In genomic region chr6:56714982-56715456, GRCh38 we compare ENCODE assay signal across 9 cellular contexts.
DNase-seq lines count a peak whose midpoint lies in the region; ATAC-seq, FAIRE-seq and TF ChIP-seq lines count a peak whose summit lies in the region.
"Had no signal": no experiment of that assay in that cellular context is flagged by ENCODE, and none has a peak within 500 bp of the region (broad histone marks: within the 10 kb centered on the region; RNA-seq: fewer than 3 reads in every experiment).

No MANE protein-coding gene starts in this region.

- TF ChIP-seq CTCF in endothelial cell of umbilical vein (IDR thresholded peaks at IDR 0.05; ENCODE audit: extremely low read depth in 1 of 2, insufficient read depth in 1 of 2, low read depth in 1 of 2, low read length in 2 of 2), result no peak
- no peak for TF ChIP-seq CTCF in mucosa of descending colon (IDR thresholded peaks at IDR 0.05)

- no peaks in the 10 kb centered on the region for H3K4me1 Mint-ChIP-seq in activated CD8-positive, alpha-beta memory T cell treated with anti-CD3 and anti-CD28 coated beads, Interleukin-2, amount 10 ng/mL, durations not matched to agents 7 days and 5 days
- H3K4me1 Mint-ChIP-seq: stimulated activated effector memory CD8-positive, alpha-beta T cell treated with anti-CD3 and anti-CD28 coated beads, Interleukin-12 subunit alpha, Interleukin-12 subunit beta, amount 100 ng/mL, for 72 hours had no signal

- H3K4me2 ChIP-seq in endothelial cell of umbilical vein (ENCODE audit: insufficient read depth, low read length), result peak overlapping the region; percentile 74

- POLR2A ChIA-PET in endothelial cell of umbilical vein (lab: Charles Lee), result no interaction called here

- H3K79me2 ChIP-seq in endothelial cell of umbilical vein (ENCODE audit: control insufficient read depth, insufficient read depth, low read length), result peaks cover 38% of the 10 kb centered on the region

- H3K9ac ChIP-seq in endothelial cell of umbilical vein (replicated peaks; ENCODE audit: extremely low read depth, insufficient read depth, low read length), result peak overlapping the region; percentile 24

- intact Hi-C loops in endothelial cell of umbilical vein (cut with micrococcal nuclease), result loop anchor here (2.0 to 5.0 kb wide), 3 partner anchors 16 to 602 kb away; partner anchors contain the start of gene PRIM2
- intact Hi-C loops in mucosa of descending colon (cut with DNase I, micrococcal nuclease), result loop anchor here in 1 of 2 donors (5.0 kb wide), 1 partner anchor 42 kb away; no protein-coding TSS in a partner anchor

- peak; percentile 94 for FAIRE-seq in endothelial cell of umbilical vein (lab: Jason Lieb, UNC)

- H2AFZ ChIP-seq in endothelial cell of umbilical vein (ENCODE audit: low read depth, low read length), result no peak overlapping the region

- peaks cover 2% of the 10 kb centered on the region for H4K20me1 ChIP-seq in endothelial cell of umbilical vein (replicated peaks; ENCODE audit: control insufficient read depth, extremely low read depth, insufficient read depth, low read length)

- H3K9me1 ChIP-seq in endothelial cell of umbilical vein (replicated peaks; ENCODE audit: control insufficient read depth, extremely low read depth, insufficient read depth, low read length), result no peaks in the 10 kb centered on the region

- peak; percentile 47 for ATAC-seq in mucosa of descending colon
- ATAC-seq in activated CD8-positive, alpha-beta memory T cell treated with anti-CD3 and anti-CD28 coated beads, Interleukin-2, amount 10 ng/mL, durations not matched to agents 7 days and 5 days, result no peak
- ATAC-seq: stimulated activated effector memory CD8-positive, alpha-beta T cell treated with anti-CD3 and anti-CD28 coated beads, Interleukin-12 subunit alpha, Interleukin-12 subunit beta, amount 100 ng/mL, for 72 hours had no signal

- no TSS peak for BruUV-seq in endothelial cell of umbilical vein (replicated peaks; lab: Mats Ljungman, UMichigan)

- H3K27ac Mint-ChIP-seq in activated CD8-positive, alpha-beta memory T cell treated with anti-CD3 and anti-CD28 coated beads, Interleukin-2, amount 10 ng/mL, durations not matched to agents 7 days and 5 days, result no peak overlapping the region
- H3K27ac Mint-ChIP-seq: stimulated activated effector memory CD8-positive, alpha-beta T cell treated with anti-CD3 and anti-CD28 coated beads, Interleukin-12 subunit alpha, Interleukin-12 subunit beta, amount 100 ng/mL, for 72 hours had no signal

- H3K4me3 Mint-ChIP-seq in activated CD8-positive, alpha-beta memory T cell treated with anti-CD3 and anti-CD28 coated beads, Interleukin-2, amount 10 ng/mL, durations not matched to agents 7 days and 5 days, result no peak overlapping the region
- H3K4me3 Mint-ChIP-seq: stimulated activated effector memory CD8-positive, alpha-beta T cell treated with anti-CD3 and anti-CD28 coated beads, Interleukin-12 subunit alpha, Interleukin-12 subunit beta, amount 100 ng/mL, for 72 hours had no signal

- no peaks in the 10 kb centered on the region for H3K36me3 Mint-ChIP-seq in activated CD8-positive, alpha-beta memory T cell treated with anti-CD3 and anti-CD28 coated beads, Interleukin-2, amount 10 ng/mL, durations not matched to agents 7 days and 5 days
- H3K36me3 Mint-ChIP-seq: stimulated activated effector memory CD8-positive, alpha-beta T cell treated with anti-CD3 and anti-CD28 coated beads, Interleukin-12 subunit alpha, Interleukin-12 subunit beta, amount 100 ng/mL, for 72 hours had no signal

- no peaks in the 10 kb centered on the region for H3K9me3 Mint-ChIP-seq in activated CD8-positive, alpha-beta memory T cell treated with anti-CD3 and anti-CD28 coated beads, Interleukin-2, amount 10 ng/mL, durations not matched to agents 7 days and 5 days (ENCODE audit: low read depth)

- peaks cover 50% of the 10 kb centered on the region for H3K4me1 ChIP-seq in endothelial cell of umbilical vein (ENCODE audit: control insufficient read depth, extremely low read depth, insufficient read depth, low read length)
- peaks cover 5% of the 10 kb centered on the region for H3K4me1 ChIP-seq in mucosa of descending colon (ENCODE audit: low read depth)

- peak overlapping the region; percentile 86 for H3K27ac ChIP-seq in endothelial cell of umbilical vein (ENCODE audit: insufficient read depth, low read depth, low read length)

- no peak overlapping the region for H3K4me3 ChIP-seq in endothelial cell of umbilical vein (replicated peaks in 1 of 3; ENCODE audit: insufficient read depth in 1 of 3, low read depth in 1 of 3, low read length in 3 of 3)
- H3K4me3 ChIP-seq in mucosa of descending colon, result no peak overlapping the region

- CTCF ChIA-PET in endothelial cell of umbilical vein (lab: Charles Lee), result interaction anchor here (1.6 to 10.0 kb wide), 6 partner anchors 15 to 137 kb away, joined by 5 to 174 read pairs (median 14); no protein-coding TSS in a partner anchor
- CTCF ChIA-PET in activated CD8-positive, alpha-beta memory T cell treated with anti-CD3 and anti-CD28 coated beads, Interleukin-2, amount 10 ng/mL, durations not matched to agents 7 days and 5 days (lab: Charles Lee), result no interaction called here

- H3K27me3 Mint-ChIP-seq in activated CD8-positive, alpha-beta memory T cell treated with anti-CD3 and anti-CD28 coated beads, Interleukin-2, amount 10 ng/mL, durations not matched to agents 7 days and 5 days, result peaks cover 8% of the 10 kb centered on the region

- dilution Hi-C loops in endothelial cell of umbilical vein (cut with MboI; ENCODE audit: extremely low pct_ligation_motif_present, low sequenced_read_pairs), result no loop called here

- TF ChIP-seq POLR2A in endothelial cell of umbilical vein (IDR thresholded peaks at IDR 0.05; ENCODE audit: low read depth, low read length), result peak; percentile 34

- no peaks in the 10 kb centered on the region for H3K27me3 ChIP-seq in endothelial cell of umbilical vein (ENCODE audit: control insufficient read depth in 2 of 2, insufficient read depth in 2 of 2, low read length in 2 of 2)

- H3K36me3 ChIP-seq in endothelial cell of umbilical vein (ENCODE audit: control insufficient read depth in 2 of 2, extremely low read depth in 1 of 2, insufficient read depth in 2 of 2, low read length in 2 of 2), result no peaks in the 10 kb centered on the region
- H3K36me3 ChIP-seq in mucosa of descending colon (ENCODE audit: low read depth), result no peaks in the 10 kb centered on the region

- DNase-seq in COLO829 (ENCODE audit: low spot score) (peak; percentile 91), NCI-H446 treated with DMSO at 0.1 percent for 48 hours (lab: John Stamatoyannopoulos, UW) (peak; percentile 74), endothelial cell of umbilical vein (ENCODE audit: low read depth, low spot score) (peak; percentile 95), mucosa of descending colon (no peak), HuH-7 (ENCODE audit: low spot score) (no peak)
- no peak for DNase-seq in activated CD4-positive, alpha-beta T cell treated with anti-CD3 and anti-CD28 coated beads for 1 hour
- DNase-seq in activated CD8-positive, alpha-beta memory T cell treated with anti-CD3 and anti-CD28 coated beads, Interleukin-2, amount 10 ng/mL, durations not matched to agents 7 days and 5 days, result no peak
- DNase-seq in central memory CD4-positive, alpha-beta T cell, result no peak

- H3K9me3 ChIP-seq in endothelial cell of umbilical vein (replicated peaks; ENCODE audit: control insufficient read depth, insufficient read depth, low read length), result no peaks in the 10 kb centered on the region
- H3K9me3 ChIP-seq in mucosa of descending colon, result no peaks in the 10 kb centered on the region

TF ChIP-seq in endothelial cell of umbilical vein, 7 proteins besides CTCF, POLR2A, EP300 and RAD21:
- TF ChIP-seq GATA2 (IDR thresholded peaks at IDR 0.05; ENCODE audit: insufficient read depth, insufficient read length, low read depth, low read length) (peak; percentile 90), MAX (IDR thresholded peaks at IDR 0.05; ENCODE audit: insufficient read depth, insufficient read length) (no peak), FOS (IDR thresholded peaks at IDR 0.05; ENCODE audit: borderline replicate concordance, insufficient read depth, low read length) (peak; percentile 95), JUN (IDR thresholded peaks at IDR 0.05; ENCODE audit: borderline replicate concordance, insufficient read depth, insufficient read length, low read depth) (peak; percentile 88), EZH2 (IDR thresholded peaks at IDR 0.05; ENCODE audit: borderline replicate concordance, low read depth, low read length, severe bottlenecking) (no peak), POLR2AphosphoS5 (IDR thresholded peaks at IDR 0.05; ENCODE audit: insufficient read depth, low read depth, low read length) (peak; percentile 87), MYC (IDR thresholded peaks at IDR 0.05; ENCODE audit: low read depth, low read length) (peak; percentile 47)

Comparison
In these comparisons a context has a peak if more than half of its experiments do, and no peak if none do; other contexts are left out.
1. DNase-seq: peak in COLO829 (single experiment), NCI-H446 treated with DMSO at 0.1 percent for 48 hours (single experiment) and endothelial cell of umbilical vein (single experiment); none in mucosa of descending colon (0 of 3), HuH-7 (single experiment), activated CD4-positive, alpha-beta T cell treated with anti-CD3 and anti-CD28 coated beads for 1 hour (single experiment), activated CD8-positive, alpha-beta memory T cell treated with anti-CD3 and anti-CD28 coated beads, Interleukin-2, amount 10 ng/mL, durations not matched to agents 7 days and 5 days (single experiment) and central memory CD4-positive, alpha-beta T cell (single experiment).